ENCODE assay signal across 21 cellular contexts in genomic region chr14:102570334-102570995, GRCh38. TPM values are rescaled to one million over a fixed set of nuclear protein-coding genes. Genes with fewer than 3 reads are reported as not detected.
DNase-seq lines count a peak whose midpoint lies in the region; ATAC-seq, FAIRE-seq and TF ChIP-seq lines count a peak whose summit lies in the region.
"Had no signal": no experiment of that assay in that cellular context is flagged by ENCODE, and none has a peak within 500 bp of the region (broad histone marks: within the 10 kb centered on the region; RNA-seq: fewer than 3 reads in every experiment).

No MANE protein-coding gene starts in this region.

- H2AFZ ChIP-seq in HepG2 (ENCODE audit: low read length), result no peak overlapping the region

- intact Hi-C loops in HepG2 (cut with micrococcal nuclease; ENCODE audit: unreplicated experiment), result no loop called here
- intact Hi-C loops in right lobe of liver (cut with DNase I), result no loop called here
- intact Hi-C loops in right cardiac atrium (cut with DNase I), result no loop called here

- WGBS in HepG2 (ENCODE audit: low lambda C conversion rate), result 67% methylated on average over 9 of the region's 9 CpGs
- 94% methylated on average over 8 of the region's 9 CpGs for WGBS in right lobe of liver (ENCODE audit: insufficient coverage, low coverage, low lambda C conversion rate, missing lambda C conversion rate)
- WGBS in right cardiac atrium, result 95% methylated on average over 9 of the region's 9 CpGs

- H3K27ac Mint-ChIP-seq in WTC11, result peak overlapping the region; percentile 97

- peaks cover 92% of the 10 kb centered on the region for H3K4me1 ChIP-seq in HepG2 (ENCODE audit: insufficient read depth, low read length)
- no peaks in the 10 kb centered on the region for H3K4me1 ChIP-seq in right lobe of liver
- H3K4me1 ChIP-seq in right cardiac atrium (ENCODE audit: control insufficient read depth, insufficient read depth, low read length), result no peaks in the 10 kb centered on the region
- H3K4me1 ChIP-seq: BE2C had no signal

- ATAC-seq in HepG2, result peak; percentile 52
- no peak for ATAC-seq in right lobe of liver
- peak; percentile 58 for ATAC-seq in WTC11
- ATAC-seq in right cardiac atrium, result no peak

- POLR2A ChIA-PET in HepG2 (lab: Yijun Ruan, JAX), result interaction anchor here (0.9 to 3.3 kb wide), 4 partner anchors 23 to 30 kb away, joined by 3 to 11 read pairs (median 8); no protein-coding TSS in a partner anchor
- POLR2A ChIA-PET in WTC11 (lab: Charles Lee), result interaction anchor here (0.7 kb wide), 1 partner anchor 528 kb away, joined by 3 read pairs; no protein-coding TSS in a partner anchor

- TF ChIP-seq RAD21 in HepG2 (CRISPR knock-in tag; IDR thresholded peaks at IDR 0.05), result no peak

- no peaks in the 10 kb centered on the region for H3K27me3 ChIP-seq in HepG2 (ENCODE audit: control insufficient read depth in 1 of 2, insufficient read depth in 2 of 2, low read length in 2 of 2)
- no peaks in the 10 kb centered on the region for H3K27me3 ChIP-seq in right lobe of liver
- H3K27me3 ChIP-seq in right cardiac atrium (ENCODE audit: control insufficient read depth, insufficient read depth), result no peaks in the 10 kb centered on the region
- H3K27me3 ChIP-seq: BE2C, MG63 had no signal

- no peaks in the 10 kb centered on the region for H3K36me3 ChIP-seq in HepG2 (replicated peaks in 1 of 2; ENCODE audit: control insufficient read depth in 1 of 2, insufficient read depth in 2 of 2, low read length in 2 of 2)
- no peaks in the 10 kb centered on the region for H3K36me3 ChIP-seq in right lobe of liver
- H3K36me3 ChIP-seq: BE2C, MG63 had no signal

- H3K4me2 ChIP-seq in HepG2 (ENCODE audit: low read depth, low read length), result no peak overlapping the region

- no peak overlapping the region for H3K4me3 Mint-ChIP-seq in WTC11

- peaks cover 43% of the 10 kb centered on the region for H3K4me1 Mint-ChIP-seq in WTC11

- H3K4me3 ChIP-seq in HepG2 (replicated peaks in 1 of 3; ENCODE audit: insufficient read depth in 1 of 3, low read depth in 2 of 3, low read length in 3 of 3) (no peak overlapping the region), right lobe of liver (no peak overlapping the region), right cardiac atrium (ENCODE audit: low read length) (no peak overlapping the region)
- H3K4me3 ChIP-seq: MG63 had no signal

- no peaks in the 10 kb centered on the region for H3K9me3 ChIP-seq in HepG2 (ENCODE audit: low read length)
- H3K9me3 ChIP-seq in right lobe of liver, result no peaks in the 10 kb centered on the region
- no peaks in the 10 kb centered on the region for H3K9me3 ChIP-seq in right cardiac atrium (ENCODE audit: control insufficient read depth, low read length)
- H3K9me3 ChIP-seq: BE2C, MG63 had no signal

- DNase-seq in HepG2 (ENCODE audit: low spot score) (peak; percentile 79), right lobe of liver (no peak), WTC11 (ENCODE audit: low spot score) (no peak), islet precursor cell (peak; percentile 90), LoVo (ENCODE audit: low spot score) (no peak), right cardiac atrium (no peak), NCI-H1105 treated with DMSO at 0.1 percent for 48 hours (lab: John Stamatoyannopoulos, UW) (no peak)
- no peak for DNase-seq in stimulated activated naive CD4-positive, alpha-beta T cell (lab: John Stamatoyannopoulos, UW)
- DNase-seq: ACHN, DMS153, DND-41, KBM-7, MG63, NCI-H2029, NCI-H446, NCI-H526, NCI-H82, RPMI8226, SHP77 had no signal

- no peaks in the 10 kb centered on the region for H3K36me3 Mint-ChIP-seq in WTC11

- BruUV-seq in HepG2 (replicated peaks; lab: Mats Ljungman, UMichigan), result no TSS peak

- no peak for TF ChIP-seq POLR2A in HepG2 (IDR thresholded peaks at IDR 0.05; ENCODE audit: insufficient read depth in 1 of 2, low read depth in 2 of 2, low read length in 2 of 2)
- no peak for TF ChIP-seq POLR2A in right lobe of liver (IDR thresholded peaks at IDR 0.05)

- in situ Hi-C loops in HepG2 (cut with HindIII; ENCODE audit: extremely low pct_ligation_motif_present, low pct_unique_long_range_greater_than_20kb), result no loop called here

- TF ChIP-seq CTCF in HepG2 (CRISPR knock-in tag; IDR thresholded peaks at IDR 0.05) (no peak), right lobe of liver (IDR thresholded peaks at IDR 0.05) (no peak), WTC11 (IDR thresholded peaks at IDR 0.05) (no peak)

- CTCF ChIA-PET in HepG2 (lab: Yijun Ruan, JAX; ENCODE audit: low intra/inter-chr PET ratio, low total read pairs) (no interaction called here), WTC11 (lab: Charles Lee) (interaction anchor here (0.5 to 1.8 kb wide), 7 partner anchors 10 to 355 kb away, joined by 3 to 4 read pairs (median 4); no protein-coding TSS in a partner anchor)

- FAIRE-seq in HepG2 (lab: Jason Lieb, UNC), result peak; percentile 42

- H3K27ac ChIP-seq in HepG2 (ENCODE audit: extremely low read length, insufficient read depth, low read length) (peak overlapping the region; percentile 67), right lobe of liver (no peak overlapping the region), right cardiac atrium (ENCODE audit: low read length) (no peak overlapping the region)
- H3K27ac ChIP-seq: 22Rv1 had no signal

- H4K20me1 ChIP-seq in HepG2 (ENCODE audit: insufficient read depth, low read length), result no peaks in the 10 kb centered on the region

- no peak overlapping the region for H3K9ac ChIP-seq in HepG2 (ENCODE audit: insufficient read depth, low read depth, low read length)

- H3K9me3 Mint-ChIP-seq in WTC11, result no peaks in the 10 kb centered on the region

- H3K79me2 ChIP-seq in HepG2 (ENCODE audit: insufficient read depth, low read length), result no peaks in the 10 kb centered on the region

- no peaks in the 10 kb centered on the region for H3K27me3 Mint-ChIP-seq in WTC11 (ENCODE audit: low read depth)

- TF ChIP-seq EP300 in HepG2 (IDR thresholded peaks at IDR 0.05; ENCODE audit: low read depth in 2 of 2, low read length in 2 of 2) (peak in 1 of 2 experiments; percentile 75; a peak in 1 of 4 replicates), HepG2 (CRISPR knock-in tag; IDR thresholded peaks at IDR 0.05; ENCODE audit: borderline replicate concordance) (0 out of 2 replicates have a peak, but pooled peaks have one; percentile 50)

TF ChIP-seq in HepG2, 621 proteins besides CTCF, POLR2A, EP300 and RAD21 (continues in another document):
- TF ChIP-seq TCF7 (IDR thresholded peaks at IDR 0.05; ENCODE audit: low read depth) (peak; percentile 60), SMARCC2 (IDR thresholded peaks at IDR 0.05) (no peak), SP5 (CRISPR knock-in tag; IDR thresholded peaks at IDR 0.05; ENCODE audit: borderline replicate concordance, low read depth) (peak; percentile 56; the same call in 1 of the 2 replicates), NR2F1 (CRISPR knock-in tag; IDR thresholded peaks at IDR 0.05) (peak; percentile 38 to 50; a peak in 2 of 4 replicates)

TF ChIP-seq in WTC11, 78 proteins besides CTCF, POLR2A, EP300 and RAD21 (continues in another document):
- TF ChIP-seq ZNF416 (CRISPR knock-in tag; IDR thresholded peaks at IDR 0.05) (no peak), TP53 (CRISPR knock-in tag; IDR thresholded peaks at IDR 0.05) (no peak), HMGA2 (CRISPR knock-in tag; IDR thresholded peaks at IDR 0.05) (no peak), NR1H2 (CRISPR knock-in tag; IDR thresholded peaks at IDR 0.05) (no peak)
- TF ChIP-seq, protein P1, sequence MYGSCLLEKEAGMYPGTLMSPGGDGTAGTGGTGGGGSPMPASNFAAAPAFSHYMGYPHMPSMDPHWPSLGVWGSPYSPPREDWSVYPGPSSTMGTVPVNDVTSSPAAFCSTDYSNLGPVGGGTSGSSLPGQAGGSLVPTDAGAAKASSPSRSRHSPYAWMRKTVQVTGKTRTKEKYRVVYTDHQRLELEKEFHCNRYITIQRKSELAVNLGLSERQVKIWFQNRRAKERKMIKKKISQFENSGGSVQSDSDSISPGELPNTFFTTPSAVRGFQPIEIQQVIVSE (CRISPR knock-in tag; IDR thresholded peaks at IDR 0.05; ENCODE audit: borderline replicate concordance), result no peak
- TF ChIP-seq, protein P2, sequence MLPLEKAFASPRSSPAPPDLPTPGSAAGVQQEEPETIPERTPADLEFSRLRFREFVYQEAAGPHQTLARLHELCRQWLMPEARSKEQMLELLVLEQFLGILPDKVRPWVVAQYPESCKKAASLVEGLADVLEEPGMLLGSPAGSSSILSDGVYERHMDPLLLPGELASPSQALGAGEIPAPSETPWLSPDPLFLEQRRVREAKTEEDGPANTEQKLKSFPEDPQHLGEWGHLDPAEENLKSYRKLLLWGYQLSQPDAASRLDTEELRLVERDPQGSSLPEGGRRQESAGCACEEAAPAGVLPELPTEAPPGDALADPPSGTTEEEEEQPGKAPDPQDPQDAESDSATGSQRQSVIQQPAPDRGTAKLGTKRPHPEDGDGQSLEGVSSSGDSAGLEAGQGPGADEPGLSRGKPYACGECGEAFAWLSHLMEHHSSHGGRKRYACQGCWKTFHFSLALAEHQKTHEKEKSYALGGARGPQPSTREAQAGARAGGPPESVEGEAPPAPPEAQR (CRISPR knock-in tag; IDR thresholded peaks at IDR 0.05), result no peak

RNA-seq across cellular contexts. Expression of gene RCOR1, which starts 22.0 kb away (rescaled TPM):
- 11.1 and 14.8 TPM in 2 replicates for total RNA-seq in HepG2 (2016; rRNA removed; fragmentation: Illumina TruSeq; extraction: Trizol)
- 5.2 and 6.2 TPM in 2 replicates for total RNA-seq in HepG2 (2016; cell fraction: cytosol; rRNA removed; fragmentation: Illumina TruSeq; extraction: Trizol; ENCODE audit: low read depth)
- 10.9 and 13.8 TPM in 2 replicates for total RNA-seq in HepG2 (2016; cell fraction: insoluble cytoplasmic fraction; rRNA removed; fragmentation: Illumina TruSeq; extraction: Trizol)
- 6.6 and 7.2 TPM in 2 replicates for total RNA-seq in HepG2 (2016; cell fraction: membrane; rRNA removed; fragmentation: Illumina TruSeq; extraction: Trizol)
- 15.7 and 18.1 TPM in 2 replicates for total RNA-seq in HepG2 (2016; cell fraction: nucleus; rRNA removed; fragmentation: Illumina TruSeq; extraction: Trizol)
- polyA plus RNA-seq in HepG2 (2011; rRNA removed), result 10.2 and 10.5 TPM in 2 replicates
- polyA plus RNA-seq in HepG2 (2011; cell fraction: cytosol; rRNA removed), result 5.8 and 9.2 TPM in 2 replicates
- 7.8 and 8.1 TPM in 2 replicates for polyA plus RNA-seq in HepG2 (2011; cell fraction: nucleus; rRNA removed)
- polyA plus RNA-seq in HepG2 (2012), result 12.0 and 12.1 TPM in 2 replicates
- polyA plus RNA-seq in HepG2 (2016; cell fraction: cytosol; fragmentation: Illumina TruSeq; extraction: Trizol; ENCODE audit: low read depth), result 0.57 and 0.69 TPM in 2 replicates
- 14.2 and 16.0 TPM in 2 replicates for polyA plus RNA-seq in HepG2 (2016; cell fraction: insoluble cytoplasmic fraction; fragmentation: Illumina TruSeq; extraction: Trizol; ENCODE audit: low read depth)
- 1.9 and 2.5 TPM in 2 replicates for polyA plus RNA-seq in HepG2 (2016; cell fraction: membrane; fragmentation: Illumina TruSeq; extraction: Trizol; ENCODE audit: low read depth)
- polyA plus RNA-seq in HepG2 (2016; cell fraction: nucleus; fragmentation: Illumina TruSeq; extraction: Trizol; ENCODE audit: insufficient read depth, low read depth), result 19.9 and 20.7 TPM in 2 replicates
- polyA minus RNA-seq in HepG2 (2011; rRNA and poly(A)+ RNA removed; ENCODE audit: low replicate concordance), result 15.4 and 22.7 TPM in 2 replicates
- polyA minus RNA-seq in HepG2 (2011; cell fraction: cytosol; rRNA and poly(A)+ RNA removed), result 11.9 and 12.5 TPM in 2 replicates
- polyA minus RNA-seq in HepG2 (2011; cell fraction: nucleus; rRNA and poly(A)+ RNA removed), result 25.1 TPM in 2 replicates
- total RNA-seq in right lobe of liver, result 10 to 100 TPM in 2 of 6 experiments, 1 to 10 TPM in 4; 7.5 to 14.1 (median 8.7) TPM
- total RNA-seq in WTC11 (2021), result 25.1 to 25.4 TPM (median 25.4 TPM) in 3 replicates
- 10 to 100 TPM; 12.2 to 14.4 (median 13.6) TPM for total RNA-seq in right cardiac atrium
- polyA plus RNA-seq in right cardiac atrium, result 4.4 TPM

Comparison
In these comparisons a context has a peak if more than half of its experiments do, and no peak if none do; other contexts are left out.
1. ATAC-seq: peak in HepG2 (single experiment) and WTC11 (single experiment); none in right lobe of liver (0 of 4) and right cardiac atrium (0 of 2).
2. DNase-seq: peak in HepG2 (single experiment) and islet precursor cell (single experiment); none in right lobe of liver (0 of 3), WTC11 (single experiment), stimulated activated naive CD4-positive, alpha-beta T cell (0 of 6), LoVo (single experiment), right cardiac atrium (0 of 3) and NCI-H1105 treated with DMSO at 0.1 percent for 48 hours (single experiment).
3. Of the 50 proteins assayed by ChIP-seq in both HepG2 and WTC11: peak only in HepG2: ESRRA, FOXP4, MAX and TCF7; only in WTC11: none; in both: none; in neither: 45; mixed calls (peak in some experiments, not most) for 1.